Comparison of ENCODE assay signal across 9 cellular contexts in genomic region chr12:125773033-125773432, GRCh38.
A peak's percentile ranks its signal among the peaks of the same experiment; 100 is the strongest.
DNase-seq lines count a peak whose midpoint lies in the region; ATAC-seq and TF ChIP-seq lines count a peak whose summit lies in the region.
"Had no signal": no experiment of that assay in that cellular context is flagged by ENCODE, and none has a peak within 500 bp of the region (broad histone marks: within the 10 kb centered on the region; RNA-seq: fewer than 3 reads in every experiment).

No MANE protein-coding gene starts in this region.

- no peak overlapping the region for H3K27ac Mint-ChIP-seq in CD4-positive, alpha-beta T cell

- TF ChIP-seq CTCF in right lobe of liver (IDR thresholded peaks at IDR 0.05) (peak; percentile 13 to 44 (median 32)), lower leg skin (IDR thresholded peaks at IDR 0.05) (no peak), uterus (IDR thresholded peaks at IDR 0.05) (no peak)
- no peak for TF ChIP-seq CTCF in CD4-positive, alpha-beta T cell (IDR thresholded peaks at IDR 0.05)

- H3K4me1 ChIP-seq in right lobe of liver (no peaks in the 10 kb centered on the region), uterus (no peaks in the 10 kb centered on the region)

- in situ Hi-C loops in G401 (cut with HindIII; ENCODE audit: low sequenced_read_pairs) = no loop called here

- H3K4me3 ChIP-seq in right lobe of liver = no peak overlapping the region
- no peak overlapping the region for H3K4me3 ChIP-seq in lower leg skin (ENCODE audit: low read depth, poor library complexity, severe bottlenecking)
- H3K4me3 ChIP-seq in uterus = no peak overlapping the region

- H3K9me3 ChIP-seq in right lobe of liver (no peaks in the 10 kb centered on the region), uterus (no peaks in the 10 kb centered on the region)
- H3K9me3 ChIP-seq in CD4-positive, alpha-beta T cell (ENCODE audit: control insufficient read depth, low read length) = no peaks in the 10 kb centered on the region

- WGBS in right lobe of liver (ENCODE audit: insufficient coverage, low coverage, low lambda C conversion rate, missing lambda C conversion rate) = 33% methylated on average over 10 of the region's 12 CpGs
- 33 to 36% methylated on average over 12 of the region's 12 CpGs for WGBS in lower leg skin, 2 donors

- H3K27ac ChIP-seq in right lobe of liver (no peak overlapping the region), uterus (no peak overlapping the region)
- no peak overlapping the region for H3K27ac ChIP-seq in CD4-positive, alpha-beta T cell (ENCODE audit: low read depth, low read length)

- intact Hi-C loops in right lobe of liver (cut with DNase I) = no loop called here
- intact Hi-C loops in lower leg skin (cut with DNase I; ENCODE audit: low total_unique reads) = no loop called here
- intact Hi-C loops in CD4-positive, alpha-beta T cell (cut with DNase I, micrococcal nuclease) = loop anchor here in 1 of 2 experiments (2.0 kb wide), 1 partner anchor 52 kb away; no protein-coding TSS in a partner anchor
- intact Hi-C loops in uterus (cut with DNase I; ENCODE audit: low total_unique reads) = no loop called here

- H3K27me3 Mint-ChIP-seq in CD4-positive, alpha-beta T cell = peaks cover 4% of the 10 kb centered on the region

- POLR2A ChIA-PET in CD4-positive, alpha-beta T cell (lab: Charles Lee) = no interaction called here

- H3K4me1 Mint-ChIP-seq in CD4-positive, alpha-beta T cell (ENCODE audit: low read depth) = no peaks in the 10 kb centered on the region

- H3K27me3 ChIP-seq in right lobe of liver (no peaks in the 10 kb centered on the region), uterus (no peaks in the 10 kb centered on the region)
- no peaks in the 10 kb centered on the region for H3K27me3 ChIP-seq in CD4-positive, alpha-beta T cell (ENCODE audit: control insufficient read depth, insufficient read depth, low read length)

- no peaks in the 10 kb centered on the region for H3K36me3 ChIP-seq in right lobe of liver
- H3K36me3 ChIP-seq in uterus = no peaks in the 10 kb centered on the region

- DNase-seq in Ammon's horn (ENCODE audit: low spot score) = peak; percentile 16
- DNase-seq in G401 (ENCODE audit: low spot score) = peak; percentile 6
- peak; percentile 68 for DNase-seq in RKO (ENCODE audit: low spot score)
- peak in 1 of 3 donors; percentile 22 for DNase-seq in right lobe of liver
- DNase-seq in lower leg skin (ENCODE audit: low spot score in 2 of 2) = no peak
- no peak for DNase-seq in CD4-positive, alpha-beta T cell
- DNase-seq in uterus = no peak
- DNase-seq: IMR-90 had no signal

- H3K4me3 Mint-ChIP-seq in CD4-positive, alpha-beta T cell = no peak overlapping the region

- peaks cover 5% of the 10 kb centered on the region for H3K9me3 Mint-ChIP-seq in CD4-positive, alpha-beta T cell

- no peak for TF ChIP-seq POLR2A in right lobe of liver (IDR thresholded peaks at IDR 0.05)
- no peak for TF ChIP-seq POLR2A in lower leg skin (IDR thresholded peaks at IDR 0.05)
- no peak for TF ChIP-seq POLR2A in uterus (IDR thresholded peaks at IDR 0.05)

- CTCF ChIA-PET in CD4-positive, alpha-beta T cell (lab: Charles Lee) = no interaction called here

- no peaks in the 10 kb centered on the region for H3K36me3 Mint-ChIP-seq in CD4-positive, alpha-beta T cell (ENCODE audit: low read depth)

- ATAC-seq in HG02938 (IDR thresholded peaks at IDR 0.05; ENCODE audit: unreplicated experiment) (peak; percentile 72), right lobe of liver (peak; percentile 56 to 74 (median 66))
- no peak for ATAC-seq in CD4-positive, alpha-beta T cell (ENCODE audit: poor library complexity)

Comparison
In these comparisons a context has a peak if more than half of its experiments do, and no peak if none do; other contexts are left out.
1. DNase-seq: peak in Ammon's horn (single experiment), G401 (single experiment) and RKO (single experiment); none in lower leg skin (0 of 2), CD4-positive, alpha-beta T cell (0 of 10) and uterus (0 of 2).
2. CTCF ChIP-seq: peak in right lobe of liver (4 of 4); none in lower leg skin (0 of 3), CD4-positive, alpha-beta T cell (single experiment) and uterus (0 of 4).